Comparison of ENCODE assay signal across 17 cellular contexts in the genomic region with DNA sequence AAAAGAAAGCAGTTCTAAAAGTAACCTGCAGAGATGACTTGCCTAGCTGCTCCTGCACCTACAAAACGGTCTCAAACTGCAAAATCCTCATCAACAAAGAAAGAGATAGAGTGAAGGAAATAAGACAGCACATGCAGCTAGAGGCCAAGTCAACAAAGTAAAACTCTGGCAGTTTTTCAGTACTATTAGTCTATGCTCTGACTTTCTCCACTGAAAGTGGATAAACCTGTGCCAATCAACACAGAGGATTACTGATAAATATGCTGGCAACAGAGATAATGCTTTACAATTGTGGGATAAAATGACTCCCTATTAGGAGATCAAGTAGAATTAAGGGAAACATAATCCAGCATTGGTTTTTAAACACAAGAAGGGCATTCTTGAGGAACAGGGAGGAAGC. TPM values are rescaled to one million over a fixed set of nuclear protein-coding genes. Genes with fewer than 3 reads are reported as not detected.
A peak's percentile ranks its signal among the peaks of the same experiment; 100 is the strongest.
DNase-seq lines count a peak whose midpoint lies in the region; ATAC-seq, FAIRE-seq and TF ChIP-seq lines count a peak whose summit lies in the region.
"Had no signal": no experiment of that assay in that cellular context is flagged by ENCODE, and none has a peak within 500 bp of the region (broad histone marks: within the 10 kb centered on the region; RNA-seq: fewer than 3 reads in every experiment).

No MANE protein-coding gene starts in this region.

- DNase-seq in D721Med (ENCODE audit: insufficient read length, low spot score) (peak; percentile 24), NCI-H524 (lab: John Stamatoyannopoulos, UW) (peak; percentile 31 to 81), WTC11 (ENCODE audit: low spot score) (no peak), memory B cell (ENCODE audit: low spot score in 2 of 2) (no peak), DMS153 treated with DMSO at 0.1 percent for 48 hours (lab: John Stamatoyannopoulos, UW; ENCODE audit: unreplicated experiment) (no peak), RPMI8226 (no peak), lower leg skin (ENCODE audit: low spot score in 2 of 2) (no peak)
- DNase-seq: 8988T; AML-193; CD8-positive, alpha-beta memory T cell; DMS 273 treated with DMSO at 0.1 percent for 48 hours; DMS79 had no signal

- TF ChIP-seq CTCF in D721Med (IDR thresholded peaks at IDR 0.05; ENCODE audit: insufficient read depth, missing control alignments) (no peak), WTC11 (IDR thresholded peaks at IDR 0.05) (no peak), lower leg skin (IDR thresholded peaks at IDR 0.05) (no peak)

- ATAC-seq in WTC11: peak; percentile 38; the same call in 1 of the 2 replicates
- ATAC-seq in memory B cell (ENCODE audit: low read depth): no peak
- ATAC-seq: GM12878, HCT116, K562 had no signal

- no peak overlapping the region for H3K4me3 ChIP-seq in lower leg skin (ENCODE audit: low read depth, poor library complexity, severe bottlenecking)
- H3K4me3 ChIP-seq: BLaER1, GM12878, K562 had no signal

- POLR2A ChIA-PET in WTC11 (lab: Charles Lee): no interaction called here

- H3K4me3 Mint-ChIP-seq in WTC11 (no peak overlapping the region), memory B cell (no peak overlapping the region)
- H3K4me3 Mint-ChIP-seq: CD8-positive, alpha-beta memory T cell had no signal

- peaks cover 12% of the 10 kb centered on the region for H3K36me3 Mint-ChIP-seq in WTC11
- peaks cover 5% of the 10 kb centered on the region for H3K36me3 Mint-ChIP-seq in memory B cell
- H3K36me3 Mint-ChIP-seq: CD8-positive, alpha-beta memory T cell had no signal

- whole genome bisulfite sequencing in lower leg skin, 2 donors: 35 to 36% methylated on average over 1 of the region's 1 CpG

- peak; percentile 61 for FAIRE-seq in D721Med (lab: Jason Lieb, UNC)
- FAIRE-seq: GM12878, GM18507, K562 had no signal

- H3K4me1 Mint-ChIP-seq in WTC11: peaks cover 27% of the 10 kb centered on the region
- no peaks in the 10 kb centered on the region for H3K4me1 Mint-ChIP-seq in memory B cell
- H3K4me1 Mint-ChIP-seq: CD8-positive, alpha-beta memory T cell had no signal

- no peak for TF ChIP-seq POLR2A in lower leg skin (IDR thresholded peaks at IDR 0.05)

- intact Hi-C loops in lower leg skin (cut with DNase I; ENCODE audit: low total_unique reads): no loop called here

- H3K9me3 Mint-ChIP-seq in WTC11 (peaks cover 20% of the 10 kb centered on the region), memory B cell (peaks cover 2% of the 10 kb centered on the region)
- H3K9me3 Mint-ChIP-seq: CD8-positive, alpha-beta memory T cell had no signal

- no peaks in the 10 kb centered on the region for H3K27me3 Mint-ChIP-seq in WTC11 (ENCODE audit: low read depth)
- no peaks in the 10 kb centered on the region for H3K27me3 Mint-ChIP-seq in memory B cell

- H3K27ac Mint-ChIP-seq in WTC11: peak overlapping the region; percentile 47
- peak overlapping the region; percentile 8 for H3K27ac Mint-ChIP-seq in memory B cell
- H3K27ac Mint-ChIP-seq: CD8-positive, alpha-beta memory T cell had no signal

- CTCF ChIA-PET in WTC11 (lab: Charles Lee): interaction anchor here (0.6 to 2.1 kb wide), 3 partner anchors 35 to 358 kb away, joined by 3 to 9 read pairs (median 6); partner anchors contain the start of gene ACOT13

TF ChIP-seq in WTC11, 78 proteins besides CTCF, POLR2A, EP300 and RAD21:
- TF ChIP-seq MXD4 (CRISPR knock-in tag; IDR thresholded peaks at IDR 0.05; ENCODE audit: borderline replicate concordance): no peak
- no peak for TF ChIP-seq FOXP1 (CRISPR knock-in tag; IDR thresholded peaks at IDR 0.05; ENCODE audit: borderline replicate concordance)
- TF ChIP-seq, protein P1, sequence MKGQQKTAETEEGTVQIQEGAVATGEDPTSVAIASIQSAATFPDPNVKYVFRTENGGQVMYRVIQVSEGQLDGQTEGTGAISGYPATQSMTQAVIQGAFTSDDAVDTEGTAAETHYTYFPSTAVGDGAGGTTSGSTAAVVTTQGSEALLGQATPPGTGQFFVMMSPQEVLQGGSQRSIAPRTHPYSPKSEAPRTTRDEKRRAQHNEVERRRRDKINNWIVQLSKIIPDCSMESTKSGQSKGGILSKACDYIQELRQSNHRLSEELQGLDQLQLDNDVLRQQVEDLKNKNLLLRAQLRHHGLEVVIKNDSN (CRISPR knock-in tag; IDR thresholded peaks at IDR 0.05): no peak
- no peak for TF ChIP-seq IRF2 (CRISPR knock-in tag; IDR thresholded peaks at IDR 0.05; ENCODE audit: borderline replicate concordance, low read depth)
- TF ChIP-seq NR2C2 (CRISPR knock-in tag; IDR thresholded peaks at IDR 0.05): no peak
- TF ChIP-seq NR1H2 (CRISPR knock-in tag; IDR thresholded peaks at IDR 0.05): no peak
- TF ChIP-seq ZNF138 (CRISPR knock-in tag; conservative IDR thresholded peaks at IDR 0.05): no peak
- no peak for TF ChIP-seq GRHL2 (CRISPR knock-in tag; IDR thresholded peaks at IDR 0.05; ENCODE audit: insufficient replicate concordance, severe bottlenecking)
- TF ChIP-seq ZNF396 (CRISPR knock-in tag; IDR thresholded peaks at IDR 0.05; ENCODE audit: borderline replicate concordance): no peak
- TF ChIP-seq ATF1 (CRISPR knock-in tag; IDR thresholded peaks at IDR 0.05): no peak
- no peak for TF ChIP-seq CREM (CRISPR knock-in tag; IDR thresholded peaks at IDR 0.05)
- TF ChIP-seq NFE2L1 (CRISPR knock-in tag; IDR thresholded peaks at IDR 0.05): no peak
- TF ChIP-seq, protein P2, sequence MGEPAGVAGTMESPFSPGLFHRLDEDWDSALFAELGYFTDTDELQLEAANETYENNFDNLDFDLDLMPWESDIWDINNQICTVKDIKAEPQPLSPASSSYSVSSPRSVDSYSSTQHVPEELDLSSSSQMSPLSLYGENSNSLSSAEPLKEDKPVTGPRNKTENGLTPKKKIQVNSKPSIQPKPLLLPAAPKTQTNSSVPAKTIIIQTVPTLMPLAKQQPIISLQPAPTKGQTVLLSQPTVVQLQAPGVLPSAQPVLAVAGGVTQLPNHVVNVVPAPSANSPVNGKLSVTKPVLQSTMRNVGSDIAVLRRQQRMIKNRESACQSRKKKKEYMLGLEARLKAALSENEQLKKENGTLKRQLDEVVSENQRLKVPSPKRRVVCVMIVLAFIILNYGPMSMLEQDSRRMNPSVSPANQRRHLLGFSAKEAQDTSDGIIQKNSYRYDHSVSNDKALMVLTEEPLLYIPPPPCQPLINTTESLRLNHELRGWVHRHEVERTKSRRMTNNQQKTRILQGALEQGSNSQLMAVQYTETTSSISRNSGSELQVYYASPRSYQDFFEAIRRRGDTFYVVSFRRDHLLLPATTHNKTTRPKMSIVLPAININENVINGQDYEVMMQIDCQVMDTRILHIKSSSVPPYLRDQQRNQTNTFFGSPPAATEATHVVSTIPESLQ (CRISPR knock-in tag; IDR thresholded peaks at IDR 0.05): no peak
- no peak for TF ChIP-seq FOXJ3 (CRISPR knock-in tag; IDR thresholded peaks at IDR 0.05; ENCODE audit: borderline replicate concordance)
- no peak for TF ChIP-seq ZNF423 (CRISPR knock-in tag; IDR thresholded peaks at IDR 0.05)
- no peak for TF ChIP-seq FOXK1 (CRISPR knock-in tag; IDR thresholded peaks at IDR 0.05)
- TF ChIP-seq, protein P3, sequence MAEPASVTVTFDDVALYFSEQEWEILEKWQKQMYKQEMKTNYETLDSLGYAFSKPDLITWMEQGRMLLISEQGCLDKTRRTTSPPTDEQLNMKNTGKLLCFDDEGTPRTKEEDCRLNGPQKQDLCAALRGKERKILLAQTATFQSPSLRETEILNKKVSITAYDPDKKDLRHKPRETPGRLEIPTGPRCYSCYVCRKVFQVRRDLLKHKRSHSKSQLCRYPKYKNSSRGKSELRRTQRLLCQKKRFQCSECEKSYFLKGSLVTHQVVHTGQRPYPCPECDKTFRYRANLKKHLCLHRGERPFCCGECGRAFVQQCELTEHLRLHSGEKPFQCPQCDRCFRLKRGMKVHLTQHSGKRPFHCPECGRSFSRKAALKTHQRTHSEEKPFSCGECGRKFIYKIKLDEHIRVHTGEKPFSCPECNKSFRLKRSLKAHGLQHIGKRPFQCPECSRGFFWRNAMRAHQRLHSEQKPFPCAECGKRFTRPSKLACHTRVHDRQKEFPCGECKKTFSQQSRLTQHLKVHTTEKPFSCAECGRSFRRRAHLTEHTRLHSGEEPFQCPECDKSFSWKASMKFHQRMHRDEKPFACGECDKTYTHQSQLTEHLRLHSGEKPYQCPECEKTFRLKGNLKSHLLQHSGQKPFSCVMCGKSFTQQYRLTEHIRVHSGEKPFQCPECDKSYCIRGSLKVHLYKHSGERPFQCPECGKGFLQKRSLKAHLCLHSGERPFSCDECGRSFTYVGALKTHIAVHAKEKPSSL (CRISPR knock-in tag; conservative IDR thresholded peaks at IDR 0.05): no peak

RNA-seq across cellular contexts. Expression of gene KIAA0319, which starts 13.4 kb away (rescaled TPM):
- 0.41 to 0.81 TPM (median 0.50 TPM) in 3 replicates for total RNA-seq in WTC11 (2021)
- 1 to 10 TPM in 1 of 4 donors, under 1 TPM in 3; 0.38 to 1.1 (median 0.54) TPM for total RNA-seq in lower leg skin
- total RNA-seq: K562 had no signal

RNA-seq across cellular contexts. Expression of gene TDP2, which starts 34.1 kb away (rescaled TPM):
- total RNA-seq in WTC11 (2021) (43.5 to 49.1 TPM (median 45.8 TPM) in 3 replicates), lower leg skin (10 to 100 TPM; 25.3 to 36.6 (median 26.6) TPM)

RNA-seq across cellular contexts. Expression of gene ACOT13, which starts 34.3 kb away (rescaled TPM):
- total RNA-seq in WTC11 (2021): 54.0 to 64.0 TPM (median 62.8 TPM) in 3 replicates
- total RNA-seq in lower leg skin: 10 to 100 TPM in 2 of 4 donors, 1 to 10 TPM in 2; 4.6 to 22.6 (median 10.6) TPM

Comparison
In these comparisons a context has a peak if more than half of its experiments do, and no peak if none do; other contexts are left out.
1. DNase-seq: peak in D721Med (single experiment) and NCI-H524 (2 of 2); none in WTC11 (single experiment), memory B cell (0 of 2), DMS153 treated with DMSO at 0.1 percent for 48 hours (single experiment), RPMI8226 (single experiment) and lower leg skin (0 of 2).